Comparison of ENCODE assay signal across 19 cellular contexts in genomic region chr2:85178980-85179411, GRCh38. TPM values are rescaled to one million over a fixed set of nuclear protein-coding genes. Genes with fewer than 3 reads are reported as not detected.
"Had no signal": no experiment of that assay in that cellular context is flagged by ENCODE, and none has a peak within 500 bp of the region (broad histone marks: within the 10 kb centered on the region; RNA-seq: fewer than 3 reads in every experiment).

No MANE protein-coding gene starts in this region.

- H3K27ac ChIP-seq: adrenal gland, coronary artery, gastroesophageal sphincter, hepatocyte, upper lobe of left lung had no signal

- H3K4me3 ChIP-seq: adrenal gland, coronary artery, gastroesophageal sphincter, hepatocyte, lung, upper lobe of left lung had no signal

- H2AFZ ChIP-seq: hepatocyte had no signal

- H3K36me3 Mint-ChIP-seq: activated naive CD4-positive, alpha-beta T cell treated with anti-CD3 and anti-CD28 coated beads, Interleukin-2, amount 10 ng/mL, durations not matched to agents 7 days and 5 days; immature natural killer cell; naive thymus-derived CD4-positive, alpha-beta T cell had no signal

- H3K36me3 ChIP-seq: adrenal gland, gastroesophageal sphincter, upper lobe of left lung had no signal

- ATAC-seq: gastroesophageal sphincter; left colon; naive thymus-derived CD4-positive, alpha-beta T cell had no signal

- H3K4me1 Mint-ChIP-seq: activated B cell treated with CpG ODN at 0.5 μM for 24 hours had no signal

- H3K9me3 ChIP-seq: adrenal gland, gastroesophageal sphincter, upper lobe of left lung had no signal

- H3K9me3 Mint-ChIP-seq: activated B cell treated with CpG ODN at 0.5 μM for 24 hours; activated CD4-positive, alpha-beta T cell treated with anti-CD3 and anti-CD28 coated beads, Interleukin-2, amount 10 ng/mL, durations not matched to agents 24 days and 14 days; activated naive CD4-positive, alpha-beta T cell treated with anti-CD3 and anti-CD28 coated beads, Interleukin-2, amount 10 ng/mL, durations not matched to agents 7 days and 5 days; immature natural killer cell had no signal

- H3K27ac Mint-ChIP-seq: activated B cell treated with CpG ODN at 0.5 μM for 24 hours; activated CD4-positive, alpha-beta T cell treated with anti-CD3 and anti-CD28 coated beads, Interleukin-2, amount 10 ng/mL, durations not matched to agents 24 days and 14 days; activated naive CD4-positive, alpha-beta T cell treated with anti-CD3 and anti-CD28 coated beads, Interleukin-2, amount 10 ng/mL, durations not matched to agents 7 days and 5 days; naive thymus-derived CD4-positive, alpha-beta T cell had no signal

- H3K4me2 ChIP-seq: hepatocyte had no signal

- H3K27me3 ChIP-seq: adrenal gland, gastroesophageal sphincter, hepatocyte, upper lobe of left lung had no signal

- H3K4me3 Mint-ChIP-seq: activated B cell treated with CpG ODN at 0.5 μM for 24 hours; activated CD4-positive, alpha-beta T cell treated with anti-CD3 and anti-CD28 coated beads, Interleukin-2, amount 10 ng/mL, durations not matched to agents 24 days and 14 days; activated naive CD4-positive, alpha-beta T cell treated with anti-CD3 and anti-CD28 coated beads, Interleukin-2, amount 10 ng/mL, durations not matched to agents 7 days and 5 days; naive thymus-derived CD4-positive, alpha-beta T cell had no signal

- DNase-seq: activated B cell treated with CpG ODN at 0.5 μM for 24 hours; activated CD4-positive, alpha-beta T cell treated with anti-CD3 and anti-CD28 coated beads, Interleukin-2, amount 10 ng/mL, durations not matched to agents 24 days and 14 days; activated naive CD4-positive, alpha-beta T cell treated with anti-CD3 and anti-CD28 coated beads, Interleukin-2, amount 10 ng/mL, durations not matched to agents 7 days and 5 days; adrenal gland; central memory CD4-positive, alpha-beta T cell; effector CD4-positive, alpha-beta T cell; immature natural killer cell; left colon; naive thymus-derived CD4-positive, alpha-beta T cell; occipital lobe; stimulated activated CD4-positive, alpha-beta T cell treated with anti-CD3 and anti-CD28 coated beads, Interleukin-12 subunit alpha, Interleukin-12 subunit beta, amount 100 ng/mL, for 4 hours; stimulated activated naive CD4-positive, alpha-beta T cell; upper lobe of left lung had no signal

RNA-seq across cellular contexts. Expression of gene TCF7L1, which starts 45.8 kb away (rescaled TPM):
- total RNA-seq: mononuclear cell; T-helper 1 cell treated with Interleukin-12 subunit alpha and Interleukin-12 subunit beta and Interleukin-4 antibody, amounts not matched to agents 30 ng/mL and 1 ng/mL, for 36 hours had no signal
